8 cellular contexts compared by ENCODE assay signal in the genomic region with DNA sequence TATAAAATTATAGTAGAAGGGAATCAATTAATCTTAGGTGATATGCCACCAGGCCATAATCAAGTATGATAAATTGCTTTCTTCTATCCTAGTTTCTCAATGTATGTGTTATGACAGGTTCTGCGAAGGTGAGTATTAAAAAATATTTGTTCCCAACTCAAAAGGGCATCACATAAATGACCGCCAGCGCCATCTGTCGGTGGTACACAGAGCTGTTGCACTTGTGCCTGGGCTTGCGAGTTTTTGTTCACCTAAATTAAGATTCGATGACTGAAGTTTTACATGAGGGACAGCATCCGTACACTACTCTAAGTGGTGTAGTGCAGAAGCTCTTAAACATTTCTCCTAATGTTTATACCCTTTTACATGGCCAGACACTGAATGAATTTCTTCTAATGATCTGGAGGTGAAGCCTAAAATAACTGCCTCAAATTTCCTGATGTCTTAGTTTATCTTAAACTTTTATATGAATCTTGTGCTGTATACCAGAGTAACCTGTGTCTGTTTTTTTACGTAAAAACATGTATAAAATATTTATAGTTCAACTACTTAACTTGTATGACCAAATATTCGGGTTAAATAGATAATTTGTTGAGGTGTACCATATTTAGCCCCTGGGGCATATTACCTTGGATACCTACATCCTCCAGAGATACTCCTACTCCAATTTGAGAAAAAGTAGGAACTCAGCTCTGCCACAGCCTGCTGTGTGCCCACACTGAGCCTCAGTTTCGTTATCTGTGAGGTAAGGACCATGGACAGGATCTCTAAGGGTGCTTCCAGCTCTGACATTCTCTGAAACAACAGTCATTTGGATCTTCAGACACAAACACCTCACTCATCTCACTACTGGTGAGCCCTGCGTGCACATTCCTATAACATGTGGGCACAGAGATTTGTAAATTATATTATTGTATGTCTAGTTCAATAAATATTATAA.
DNase-seq lines count a peak whose midpoint lies in the region; ATAC-seq, FAIRE-seq and TF ChIP-seq lines count a peak whose summit lies in the region.

No MANE protein-coding gene starts in this region.

- 6% methylated on average over 11 of the region's 11 CpGs for WGBS in GM12878 (ENCODE audit: insufficient coverage, insufficient replicate concordance, low lambda C conversion rate, missing lambda C conversion rate)
- WGBS in suprapubic skin, result 39% methylated on average over 11 of the region's 11 CpGs

- no peaks in the 10 kb centered on the region for H4K20me1 ChIP-seq in GM12878 (ENCODE audit: control insufficient read depth, insufficient read depth)

- no peak overlapping the region for H3K4me2 ChIP-seq in GM12878 (ENCODE audit: control insufficient read depth, insufficient read depth)

- TF ChIP-seq POLR2A in GM12878 (IDR thresholded peaks at IDR 0.05; ENCODE audit: low read depth, low read length), result no peak
- no peak for TF ChIP-seq POLR2A in suprapubic skin (IDR thresholded peaks at IDR 0.05)

- H3K4me3 ChIP-seq in BE2C (ENCODE audit: low read depth, low read length) (no peak overlapping the region), GM12878 (no peak overlapping the region), suprapubic skin (no peak overlapping the region)

- H3K4me1 Mint-ChIP-seq in activated T-helper 2 cell treated with anti-CD3 and anti-CD28 coated beads, Interferon-gamma antibody, Interleukin-2, Interleukin-4, amounts not matched to agents 10 μg/mL and 5 μg/mL and 100 μg/mL, durations not matched to agents 14 hours and 24 hours and 36 hours (ENCODE audit: low read depth), result no peaks in the 10 kb centered on the region

- peak; percentile 70 for FAIRE-seq in GM12878 (lab: Jason Lieb, UNC)

- H3K27ac ChIP-seq in GM12878 (ENCODE audit: control insufficient read depth, insufficient read depth) (no peak overlapping the region), suprapubic skin (no peak overlapping the region)

- ATAC-seq in GM12878, result peak; percentile 74
- ATAC-seq in GM18517 (IDR thresholded peaks at IDR 0.05; ENCODE audit: unreplicated experiment), result no peak

- intact Hi-C loops in GM12878 (cut with micrococcal nuclease; ENCODE audit: unreplicated experiment), result loop anchor here (1.0 to 2.0 kb wide), 3 partner anchors 234 to 1140 kb away; no protein-coding TSS in a partner anchor
- intact Hi-C loops in activated T-helper 2 cell treated with anti-CD3 and anti-CD28 coated beads, Interferon-gamma antibody, Interleukin-2, Interleukin-4, amounts not matched to agents 10 μg/mL and 5 μg/mL and 100 μg/mL, durations not matched to agents 14 hours and 24 hours and 36 hours (cut with micrococcal nuclease), result no loop called here

- CTCF ChIA-PET in GM12878 (lab: Yijun Ruan, JAX), result interaction anchor here (0.6 to 4.4 kb wide), 14 partner anchors 10 to 1144 kb away, joined by 3 to 29 read pairs (median 4); no protein-coding TSS in a partner anchor

- H2AFZ ChIP-seq in GM12878 (ENCODE audit: control insufficient read depth, low read depth, low read length), result no peak overlapping the region

- POLR2A ChIA-PET in GM12878 (lab: Charles Lee), result no interaction called here

- no peaks in the 10 kb centered on the region for H3K36me3 Mint-ChIP-seq in activated T-helper 2 cell treated with anti-CD3 and anti-CD28 coated beads, Interferon-gamma antibody, Interleukin-2, Interleukin-4, amounts not matched to agents 10 μg/mL and 5 μg/mL and 100 μg/mL, durations not matched to agents 14 hours and 24 hours and 36 hours (ENCODE audit: low read depth)

- BruUV-seq in GM12878 (replicated peaks; lab: Mats Ljungman, UMichigan), result no TSS peak

- in situ Hi-C loops in GM12878 (cut with MboI), result loop anchor here (5.0 kb wide), 1 partner anchor 1141 kb away; no protein-coding TSS in a partner anchor

- peak; percentile 56 for TF ChIP-seq RAD21 in GM12878 (IDR thresholded peaks at IDR 0.05; ENCODE audit: insufficient read depth, low read depth, low read length)

- no peak for TF ChIP-seq EP300 in GM12878 (IDR thresholded peaks at IDR 0.05; ENCODE audit: borderline replicate concordance in 1 of 2, control insufficient read depth in 1 of 2, low read depth in 2 of 2, low read length in 2 of 2)
- no peak for TF ChIP-seq EP300 in suprapubic skin (IDR thresholded peaks at IDR 0.05)

- no peak overlapping the region for H3K4me3 Mint-ChIP-seq in activated T-helper 2 cell treated with anti-CD3 and anti-CD28 coated beads, Interferon-gamma antibody, Interleukin-2, Interleukin-4, amounts not matched to agents 10 μg/mL and 5 μg/mL and 100 μg/mL, durations not matched to agents 14 hours and 24 hours and 36 hours (ENCODE audit: low read depth)

- no peak overlapping the region for H3K27ac Mint-ChIP-seq in activated T-helper 2 cell treated with anti-CD3 and anti-CD28 coated beads, Interferon-gamma antibody, Interleukin-2, Interleukin-4, amounts not matched to agents 10 μg/mL and 5 μg/mL and 100 μg/mL, durations not matched to agents 14 hours and 24 hours and 36 hours

- H3K27me3 Mint-ChIP-seq in activated T-helper 2 cell treated with anti-CD3 and anti-CD28 coated beads, Interferon-gamma antibody, Interleukin-2, Interleukin-4, amounts not matched to agents 10 μg/mL and 5 μg/mL and 100 μg/mL, durations not matched to agents 14 hours and 24 hours and 36 hours (ENCODE audit: low read depth), result no peaks in the 10 kb centered on the region

- no peaks in the 10 kb centered on the region; the same call in 1 of the 2 replicates for H3K9me3 ChIP-seq in BE2C
- no peaks in the 10 kb centered on the region for H3K9me3 ChIP-seq in GM12878 (replicated peaks; ENCODE audit: control insufficient read depth, insufficient read depth, low read length)
- H3K9me3 ChIP-seq in suprapubic skin, result no peaks in the 10 kb centered on the region

- H3K9me3 Mint-ChIP-seq in activated T-helper 2 cell treated with anti-CD3 and anti-CD28 coated beads, Interferon-gamma antibody, Interleukin-2, Interleukin-4, amounts not matched to agents 10 μg/mL and 5 μg/mL and 100 μg/mL, durations not matched to agents 14 hours and 24 hours and 36 hours, result no peaks in the 10 kb centered on the region

- H3K79me2 ChIP-seq in GM12878 (ENCODE audit: control insufficient read depth, insufficient read depth, low read length), result no peaks in the 10 kb centered on the region

- SMC1A ChIA-PET in GM12878 (lab: Charles Lee; ENCODE audit: uncharacterized antibody, unreplicated experiment), result interaction anchor here (0.7 to 1.5 kb wide), 4 partner anchors 32 to 1140 kb away, joined by 3 to 4 read pairs (median 3); no protein-coding TSS in a partner anchor

- H3K27me3 ChIP-seq in BE2C, result no peaks in the 10 kb centered on the region
- no peaks in the 10 kb centered on the region for H3K27me3 ChIP-seq in GM12878 (replicated peaks in 1 of 2; ENCODE audit: control insufficient read depth in 2 of 2, insufficient read depth in 2 of 2, low read length in 1 of 2)
- H3K27me3 ChIP-seq in suprapubic skin, result no peaks in the 10 kb centered on the region

- no peak overlapping the region for H3K9ac ChIP-seq in GM12878 (ENCODE audit: control insufficient read depth, insufficient read depth, low read length)

- RAD21 ChIA-PET in GM12878 (lab: Charles Lee; ENCODE audit: unreplicated experiment), result interaction anchor here (1.0 kb wide), 1 partner anchor 1139 kb away, joined by 3 read pairs; no protein-coding TSS in a partner anchor

- no peaks in the 10 kb centered on the region for H3K36me3 ChIP-seq in BE2C
- no peaks in the 10 kb centered on the region for H3K36me3 ChIP-seq in GM12878 (ENCODE audit: control insufficient read depth in 2 of 2, insufficient read depth in 2 of 2, low read length in 1 of 2)
- no peaks in the 10 kb centered on the region for H3K36me3 ChIP-seq in suprapubic skin

- no peaks in the 10 kb centered on the region for H3K4me1 ChIP-seq in BE2C
- no peaks in the 10 kb centered on the region for H3K4me1 ChIP-seq in GM12878 (ENCODE audit: control insufficient read depth, insufficient read depth, low read length)
- H3K4me1 ChIP-seq in suprapubic skin, result peaks cover 3% of the 10 kb centered on the region

- TF ChIP-seq CTCF in BE2C (IDR thresholded peaks at IDR 0.05; ENCODE audit: low read depth, low read length) (peak; percentile 92), GM12874 (IDR thresholded peaks at IDR 0.05; ENCODE audit: insufficient read depth, low read depth, low read length) (peak; percentile 73), GM12878 (IDR thresholded peaks at IDR 0.05 in 2 of 3, conservative IDR thresholded peaks at IDR 0.05 in 1 of 3; ENCODE audit: control insufficient read depth in 2 of 3, extremely low read depth in 1 of 3, insufficient read depth in 1 of 3, low read depth in 3 of 3, low read length in 3 of 3) (peak; percentile 59 to 76 (median 76)), suprapubic skin (IDR thresholded peaks at IDR 0.05) (peak; percentile 33 to 70)

- DNase-seq in BE2C (peak; percentile 77), NCI-H2227 treated with DMSO at 0.1 percent for 48 hours (lab: John Stamatoyannopoulos, UW) (peak; percentile 3), GM12878 (ENCODE audit: low read depth, low spot score) (no peak), islet precursor cell (peak; percentile 63), suprapubic skin (ENCODE audit: low spot score in 2 of 2) (no peak)
- no peak for DNase-seq in activated T-helper 2 cell treated with anti-CD3 and anti-CD28 coated beads, Interferon-gamma antibody, Interleukin-2, Interleukin-4, amounts not matched to agents 10 μg/mL and 5 μg/mL and 100 μg/mL, durations not matched to agents 14 hours and 24 hours and 36 hours (ENCODE audit: low spot score)

TF ChIP-seq in GM12878, 131 proteins besides CTCF, POLR2A, EP300 and RAD21:
- TF ChIP-seq ETV6 (conservative IDR thresholded peaks at IDR 0.05 in 1 of 2, IDR thresholded peaks at IDR 0.05 in 1 of 2; ENCODE audit: borderline replicate concordance in 1 of 2, low read depth in 1 of 2) (no peak), SMC3 (IDR thresholded peaks at IDR 0.05; ENCODE audit: borderline replicate concordance, low read length) (peak; percentile 63; the same call in 1 of the 2 replicates)
- TF ChIP-seq, protein P1, sequence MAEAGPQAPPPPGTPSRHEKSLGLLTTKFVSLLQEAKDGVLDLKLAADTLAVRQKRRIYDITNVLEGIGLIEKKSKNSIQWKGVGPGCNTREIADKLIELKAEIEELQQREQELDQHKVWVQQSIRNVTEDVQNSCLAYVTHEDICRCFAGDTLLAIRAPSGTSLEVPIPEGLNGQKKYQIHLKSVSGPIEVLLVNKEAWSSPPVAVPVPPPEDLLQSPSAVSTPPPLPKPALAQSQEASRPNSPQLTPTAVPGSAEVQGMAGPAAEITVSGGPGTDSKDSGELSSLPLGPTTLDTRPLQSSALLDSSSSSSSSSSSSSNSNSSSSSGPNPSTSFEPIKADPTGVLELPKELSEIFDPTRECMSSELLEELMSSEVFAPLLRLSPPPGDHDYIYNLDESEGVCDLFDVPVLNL (IDR thresholded peaks at IDR 0.05; ENCODE audit: low read depth, low read length), result no peak

Comparison
In these comparisons a context has a peak if more than half of its experiments do, and no peak if none do; other contexts are left out.
1. DNase-seq: peak in BE2C (single experiment), NCI-H2227 treated with DMSO at 0.1 percent for 48 hours (single experiment) and islet precursor cell (single experiment); none in GM12878 (single experiment), suprapubic skin (0 of 2) and activated T-helper 2 cell treated with anti-CD3 and anti-CD28 coated beads, Interferon-gamma antibody, Interleukin-2, Interleukin-4, amounts not matched to agents 10 μg/mL and 5 μg/mL and 100 μg/mL, durations not matched to agents 14 hours and 24 hours and 36 hours (single experiment).
2. Peak in every context shown above with its lines, with median percentiles within 50 percentile points of each other: CTCF ChIP-seq.